29 cellular contexts compared by ENCODE assay signal in the genomic region with DNA sequence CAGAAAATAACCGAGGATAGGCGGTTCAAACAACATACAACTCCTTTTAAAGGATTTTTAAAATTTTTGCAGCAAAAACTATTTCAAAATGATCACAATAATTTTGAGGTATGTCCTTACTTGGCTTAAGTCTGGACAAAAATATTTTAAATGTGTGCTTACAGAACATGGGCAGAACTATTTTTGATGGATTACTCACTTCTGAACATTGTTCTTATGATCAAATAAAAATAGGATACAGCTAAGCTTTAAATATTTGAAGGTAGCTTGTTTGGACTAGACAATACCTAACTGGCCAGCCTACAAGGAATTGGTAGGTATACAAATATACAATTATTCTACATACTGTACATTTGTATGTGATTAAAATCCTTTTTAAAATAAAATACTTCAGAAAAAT.
"Had no signal": no experiment of that assay in that cellular context is flagged by ENCODE, and none has a peak within 500 bp of the region (broad histone marks: within the 10 kb centered on the region; RNA-seq: fewer than 3 reads in every experiment).

No MANE protein-coding gene starts in this region.

- H3K27ac ChIP-seq: adrenal gland, body of pancreas, colonic mucosa, epithelial cell of prostate, esophagus squamous epithelium, WERI-Rb-1 had no signal

- H3K9me3 ChIP-seq: adrenal gland, body of pancreas, colonic mucosa, esophagus squamous epithelium had no signal

- ATAC-seq: activated CD4-positive, CD25-positive, alpha-beta regulatory T cell treated with anti-CD3 and anti-CD28 coated beads, Interleukin-2, amount 50 U/mL, for 24 hours; activated CD8-positive, alpha-beta memory T cell treated with anti-CD3 and anti-CD28 coated beads, Interleukin-2, amount 10 ng/mL, durations not matched to agents 7 days and 5 days; activated CD8-positive, alpha-beta T cell treated with anti-CD3 and anti-CD28 coated beads for 36 hours; activated T-helper 17 cell treated with anti-CD3 and anti-CD28 coated beads, Interleukin-2, amount 50 U/mL, for 72 hours; body of pancreas; T-helper 17 cell had no signal

- H3K9me3 Mint-ChIP-seq: activated B cell treated with CpG ODN at 0.5 μM for 24 hours; activated CD8-positive, alpha-beta T cell treated with anti-CD3 and anti-CD28 coated beads for 36 hours; activated T-cell treated with anti-CD3 and anti-CD28 coated beads, Interleukin-2, amount 50 U/mL, for 24 hours; activated T-helper 17 cell treated with anti-CD3 and anti-CD28 coated beads, Interleukin-2, amount 50 U/mL, for 72 hours; T-helper 2 cell treated with Interferon-gamma antibody and Interleukin-4, amounts not matched to agents 5 μg/mL and 100 μg/mL, for 36 hours had no signal

- H3K27me3 Mint-ChIP-seq: activated B cell treated with CpG ODN at 0.5 μM for 24 hours; activated CD8-positive, alpha-beta memory T cell treated with anti-CD3 and anti-CD28 coated beads, Interleukin-2, amount 10 ng/mL, durations not matched to agents 7 days and 5 days; activated CD8-positive, alpha-beta T cell treated with anti-CD3 and anti-CD28 coated beads for 36 hours; activated naive CD8-positive, alpha-beta T cell; activated T-cell treated with anti-CD3 and anti-CD28 coated beads, Interleukin-2, amount 50 U/mL, for 24 hours; activated T-helper 17 cell treated with anti-CD3 and anti-CD28 coated beads, Interleukin-2, amount 50 U/mL, for 72 hours; T-helper 17 cell had no signal

- H3K4me1 ChIP-seq: adrenal gland, colonic mucosa, esophagus squamous epithelium had no signal

- H3K36me3 Mint-ChIP-seq: activated naive CD8-positive, alpha-beta T cell had no signal

- DNase-seq: activated B cell treated with CpG ODN at 0.5 μM for 24 hours; activated CD4-positive, alpha-beta T cell treated with anti-CD3 and anti-CD28 coated beads for 48 hours; activated CD4-positive, alpha-beta T cell treated with anti-CD3 and anti-CD28 coated beads, Interleukin-2, amount 50 U/mL, for 1 hour; activated CD4-positive, alpha-beta T cell treated with anti-CD3 and anti-CD28 coated beads, Interleukin-2, amount 50 U/mL, for 48 hours; activated CD8-positive, alpha-beta memory T cell treated with anti-CD3 and anti-CD28 coated beads, Interleukin-2, amount 10 ng/mL, durations not matched to agents 7 days and 5 days; activated CD8-positive, alpha-beta memory T cell treated with anti-CD3 and anti-CD28 coated beads, Interleukin-2, amount 50 U/mL, for 4 hours; activated CD8-positive, alpha-beta T cell treated with anti-CD3 and anti-CD28 coated beads for 36 hours; activated effector memory CD4-positive, alpha-beta T cell treated with Interleukin-2 at 50 U/mL for 16 hours; activated gamma-delta T cell treated with Interleukin-2 at 50 U/mL for 16 hours; activated naive CD4-positive, alpha-beta T cell treated with anti-CD3 and anti-CD28 coated beads, Interleukin-2, amount 50 U/mL, for 16 hours; activated naive CD4-positive, alpha-beta T cell treated with Interleukin-2 at 50 U/mL for 16 hours; activated T-cell treated with anti-CD3 and anti-CD28 coated beads, Interleukin-2, amount 50 U/mL, for 24 hours; adrenal gland; amygdala; aorta; body of pancreas; caudate nucleus; colonic mucosa; effector CD8-positive, alpha-beta T cell; esophagus squamous epithelium; T-helper 1 cell; T-helper 17 cell; T1000; WERI-Rb-1 had no signal

- H3K4me3 ChIP-seq: adrenal gland, body of pancreas, colonic mucosa, esophagus squamous epithelium had no signal

- H3K27ac Mint-ChIP-seq: activated B cell treated with CpG ODN at 0.5 μM for 24 hours; activated CD8-positive, alpha-beta memory T cell treated with anti-CD3 and anti-CD28 coated beads, Interleukin-2, amount 10 ng/mL, durations not matched to agents 7 days and 5 days; activated CD8-positive, alpha-beta T cell treated with anti-CD3 and anti-CD28 coated beads for 36 hours; activated naive CD8-positive, alpha-beta T cell; activated T-cell treated with anti-CD3 and anti-CD28 coated beads, Interleukin-2, amount 50 U/mL, for 24 hours; activated T-helper 17 cell treated with anti-CD3 and anti-CD28 coated beads, Interleukin-2, amount 50 U/mL, for 72 hours; T-helper 17 cell; T-helper 2 cell treated with Interferon-gamma antibody and Interleukin-4, amounts not matched to agents 5 μg/mL and 100 μg/mL, for 36 hours had no signal

- H3K27me3 ChIP-seq: adrenal gland, body of pancreas, colonic mucosa, esophagus squamous epithelium had no signal

- H3K36me3 ChIP-seq: colonic mucosa had no signal

- H3K4me1 Mint-ChIP-seq: activated B cell treated with CpG ODN at 0.5 μM for 24 hours; activated T-helper 17 cell treated with anti-CD3 and anti-CD28 coated beads, Interleukin-2, amount 50 U/mL, for 72 hours had no signal

- H3K4me3 Mint-ChIP-seq: activated B cell treated with CpG ODN at 0.5 μM for 24 hours; activated CD8-positive, alpha-beta memory T cell treated with anti-CD3 and anti-CD28 coated beads, Interleukin-2, amount 10 ng/mL, durations not matched to agents 7 days and 5 days; activated CD8-positive, alpha-beta T cell treated with anti-CD3 and anti-CD28 coated beads for 36 hours; activated naive CD8-positive, alpha-beta T cell; activated T-cell treated with anti-CD3 and anti-CD28 coated beads, Interleukin-2, amount 50 U/mL, for 24 hours; activated T-helper 17 cell treated with anti-CD3 and anti-CD28 coated beads, Interleukin-2, amount 50 U/mL, for 72 hours; T-helper 17 cell; T-helper 2 cell treated with Interferon-gamma antibody and Interleukin-4, amounts not matched to agents 5 μg/mL and 100 μg/mL, for 36 hours had no signal
